8 cellular contexts compared by ENCODE assay signal in genomic region chr10:72274213-72274729, GRCh38. TPM values are rescaled to one million over a fixed set of nuclear protein-coding genes. Genes with fewer than 3 reads are reported as not detected.
DNase-seq lines count a peak whose midpoint lies in the region; ATAC-seq and TF ChIP-seq lines count a peak whose summit lies in the region.

No MANE protein-coding gene starts in this region.

- H3K9ac ChIP-seq in OCI-LY3 (ENCODE audit: low read length) = peak overlapping the region; percentile 79

- H3K79me2 ChIP-seq in OCI-LY3 (ENCODE audit: low read length) = peaks cover 17% of the 10 kb centered on the region

- H3K27ac ChIP-seq in OCI-LY3 (ENCODE audit: low read length) = peak overlapping the region; percentile 32

- H3K4me1 ChIP-seq in OCI-LY3 (ENCODE audit: low read length) = peaks cover 25% of the 10 kb centered on the region

- TF ChIP-seq CTCF in OCI-LY3 (IDR thresholded peaks at IDR 0.05; ENCODE audit: low read depth, low read length) (no peak), endothelial cell (IDR thresholded peaks at IDR 0.05; ENCODE audit: unreplicated experiment) (no peak)

- peaks cover 34% of the 10 kb centered on the region for H3K4me1 Mint-ChIP-seq in endothelial cell (ENCODE audit: unreplicated experiment)
- peaks cover 47 to 50% of the 10 kb centered on the region in 2 donors for H3K4me1 Mint-ChIP-seq in natural killer cell treated with Interleukin-12 subunit alpha and Interleukin-12 subunit beta and Interleukin-15 and Interleukin-18, amount 100 ng/mL, for 72 hours (ENCODE audit: low read depth in 2 of 2)

- peaks cover 27% of the 10 kb centered on the region for H3K36me3 ChIP-seq in OCI-LY3 (replicated peaks; ENCODE audit: low read depth, low read length)

- H3K36me3 Mint-ChIP-seq in endothelial cell (ENCODE audit: low read depth, unreplicated experiment) = peaks cover 8% of the 10 kb centered on the region
- H3K36me3 Mint-ChIP-seq in natural killer cell treated with Interleukin-12 subunit alpha and Interleukin-12 subunit beta and Interleukin-15 and Interleukin-18, amount 100 ng/mL, for 72 hours = peaks cover 14% of the 10 kb centered on the region

- peak overlapping the region; percentile 92 for H3K4me3 Mint-ChIP-seq in endothelial cell (ENCODE audit: unreplicated experiment)
- peak overlapping the region; percentile 97 for H3K4me3 Mint-ChIP-seq in natural killer cell treated with Interleukin-12 subunit alpha and Interleukin-12 subunit beta and Interleukin-15 and Interleukin-18, amount 100 ng/mL, for 72 hours

- peak overlapping the region; percentile 82 for H3K4me3 ChIP-seq in OCI-LY3 (ENCODE audit: low read length)

- H4K20me1 ChIP-seq in OCI-LY3 (ENCODE audit: insufficient read depth, low read length) = peaks cover 18% of the 10 kb centered on the region

- peaks cover 7% of the 10 kb centered on the region; the same call in 1 of the 2 replicates for H3K27me3 ChIP-seq in OCI-LY3 (ENCODE audit: low read depth, low read length)

- H3K9me3 ChIP-seq in OCI-LY3 (ENCODE audit: insufficient read depth, low read length) = no peaks in the 10 kb centered on the region

- H3K9me3 Mint-ChIP-seq in endothelial cell (ENCODE audit: unreplicated experiment) = no peaks in the 10 kb centered on the region
- no peaks in the 10 kb centered on the region for H3K9me3 Mint-ChIP-seq in natural killer cell treated with Interleukin-12 subunit alpha and Interleukin-12 subunit beta and Interleukin-15 and Interleukin-18, amount 100 ng/mL, for 72 hours

- H2AFZ ChIP-seq in OCI-LY3 (ENCODE audit: low read depth, low read length) = no peak overlapping the region

- intact Hi-C loops in posterior vena cava (cut with DNase I) = no loop called here

- H3K27me3 Mint-ChIP-seq in endothelial cell (ENCODE audit: unreplicated experiment) = peaks cover 12% of the 10 kb centered on the region
- no peaks in the 10 kb centered on the region for H3K27me3 Mint-ChIP-seq in natural killer cell treated with Interleukin-12 subunit alpha and Interleukin-12 subunit beta and Interleukin-15 and Interleukin-18, amount 100 ng/mL, for 72 hours

- ATAC-seq in natural killer cell treated with Interleukin-12 subunit alpha and Interleukin-12 subunit beta and Interleukin-15 and Interleukin-18, amount 100 ng/mL, for 72 hours = peak; percentile 4 to 34
- ATAC-seq in HG03175 (IDR thresholded peaks at IDR 0.05; ENCODE audit: unreplicated experiment) = no peak

- no peak overlapping the region for H3K27ac Mint-ChIP-seq in endothelial cell (ENCODE audit: unreplicated experiment)
- H3K27ac Mint-ChIP-seq in natural killer cell treated with Interleukin-12 subunit alpha and Interleukin-12 subunit beta and Interleukin-15 and Interleukin-18, amount 100 ng/mL, for 72 hours = peak overlapping the region; percentile 93 to 95

- DNase-seq in NCI-H1417 (lab: John Stamatoyannopoulos, UW) (peak in 2 of 3 experiments; percentile 31 to 56), NCI-H1417 treated with DMSO at 0.1 percent for 48 hours (lab: John Stamatoyannopoulos, UW) (no peak), endothelial cell (ENCODE audit: low spot score) (peak; percentile 38), HCEC 1CT (no peak), posterior vena cava (ENCODE audit: low spot score) (no peak)
- DNase-seq in natural killer cell treated with Interleukin-12 subunit alpha and Interleukin-12 subunit beta and Interleukin-15 and Interleukin-18, amount 100 ng/mL, for 72 hours (ENCODE audit: low spot score) = peak; percentile 70

- peak overlapping the region; percentile 92 for H3K4me2 ChIP-seq in OCI-LY3 (ENCODE audit: low read length)

RNA-seq across cellular contexts. Expression of gene DDIT4, which starts 0.5 kb away (rescaled TPM):
- total RNA-seq in endothelial cell (ENCODE audit: unreplicated experiment) = 32.4 TPM
- total RNA-seq in natural killer cell treated with Interleukin-12 subunit alpha and Interleukin-12 subunit beta and Interleukin-15 and Interleukin-18, amount 100 ng/mL, for 72 hours = 100 to 1,000 TPM; 189 to 207 TPM
- total RNA-seq in posterior vena cava = 100 to 1,000 TPM; 208 to 244 TPM

RNA-seq across cellular contexts. Expression of gene ASCC1, which starts 58.2 kb away (rescaled TPM):
- total RNA-seq in endothelial cell (ENCODE audit: unreplicated experiment) = 32.1 TPM
- 10 to 100 TPM; 30.9 to 35.7 TPM for total RNA-seq in natural killer cell treated with Interleukin-12 subunit alpha and Interleukin-12 subunit beta and Interleukin-15 and Interleukin-18, amount 100 ng/mL, for 72 hours
- 10 to 100 TPM; 28.3 to 37.7 TPM for total RNA-seq in posterior vena cava

RNA-seq across cellular contexts. Expression of gene ANAPC16, which starts 58.5 kb away (rescaled TPM):
- total RNA-seq in endothelial cell (ENCODE audit: unreplicated experiment) (56.7 TPM), posterior vena cava (10 to 100 TPM; 77.4 to 95.3 TPM)
- total RNA-seq in natural killer cell treated with Interleukin-12 subunit alpha and Interleukin-12 subunit beta and Interleukin-15 and Interleukin-18, amount 100 ng/mL, for 72 hours = 10 to 100 TPM; 39.6 to 79.3 TPM

Comparison
In these comparisons a context has a peak if more than half of its experiments do, and no peak if none do; other contexts are left out.
1. DNase-seq: peak in NCI-H1417 (2 of 3), endothelial cell (single experiment) and natural killer cell treated with Interleukin-12 subunit alpha and Interleukin-12 subunit beta and Interleukin-15 and Interleukin-18, amount 100 ng/mL, for 72 hours (single experiment); none in NCI-H1417 treated with DMSO at 0.1 percent for 48 hours (single experiment), HCEC 1CT (single experiment) and posterior vena cava (single experiment).